ENCODE assay signal across 1 cellular context in genomic region chr1:154970631-154971340, GRCh38.
TF ChIP-seq lines count a peak whose summit lies in the region.

TSS of gene SHC1 (minus strand) at chr1:154970747. CDS start at chr1:154970526, 221 bp downstream.

TF ChIP-seq in K562, 482 proteins besides CTCF, POLR2A, EP300 and RAD21 (continued from another document and continues in another):
- TF ChIP-seq TEAD2 (tag; IDR thresholded peaks at IDR 0.05) = no peak
- peak; percentile 32; the same call in 1 of the 2 replicates for TF ChIP-seq GATAD2A (IDR thresholded peaks at IDR 0.05)
- TF ChIP-seq, protein P1, sequence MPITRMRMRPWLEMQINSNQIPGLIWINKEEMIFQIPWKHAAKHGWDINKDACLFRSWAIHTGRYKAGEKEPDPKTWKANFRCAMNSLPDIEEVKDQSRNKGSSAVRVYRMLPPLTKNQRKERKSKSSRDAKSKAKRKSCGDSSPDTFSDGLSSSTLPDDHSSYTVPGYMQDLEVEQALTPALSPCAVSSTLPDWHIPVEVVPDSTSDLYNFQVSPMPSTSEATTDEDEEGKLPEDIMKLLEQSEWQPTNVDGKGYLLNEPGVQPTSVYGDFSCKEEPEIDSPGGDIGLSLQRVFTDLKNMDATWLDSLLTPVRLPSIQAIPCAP (CRISPR knock-in tag; IDR thresholded peaks at IDR 0.05; ENCODE audit: borderline replicate concordance) = no peak
- TF ChIP-seq SP2 (IDR thresholded peaks at IDR 0.05; ENCODE audit: extremely low read depth, low read depth, low read length, poor library complexity, severe bottlenecking) = no peak
- no peak; the same call in 1 of the 2 replicates for TF ChIP-seq ZBTB40 (IDR thresholded peaks at IDR 0.05)
- TF ChIP-seq ZBTB40 (CRISPR knock-in tag; IDR thresholded peaks at IDR 0.05) = no peak
- TF ChIP-seq ARID3A (IDR thresholded peaks at IDR 0.05; ENCODE audit: borderline replicate concordance, low read depth, low read length) = no peak
- no peak for TF ChIP-seq E4F1 (CRISPR knock-in tag; IDR thresholded peaks at IDR 0.05; ENCODE audit: borderline replicate concordance)
- peak; percentile 50; the same call in 1 of the 2 replicates for TF ChIP-seq TFAP4 (CRISPR knock-in tag; IDR thresholded peaks at IDR 0.05; ENCODE audit: borderline replicate concordance)
- TF ChIP-seq ZNF444 (CRISPR knock-in tag; IDR thresholded peaks at IDR 0.05) = no peak
- TF ChIP-seq CC2D1A (IDR thresholded peaks at IDR 0.05) = no peak
- no peak for TF ChIP-seq ZNF785 (CRISPR knock-in tag; IDR thresholded peaks at IDR 0.05)
- TF ChIP-seq ZNF174 (CRISPR knock-in tag; IDR thresholded peaks at IDR 0.05) = no peak
- TF ChIP-seq MAFF (IDR thresholded peaks at IDR 0.05; ENCODE audit: low read length) = peak; percentile 35
- TF ChIP-seq POLR3G (IDR thresholded peaks at IDR 0.05; ENCODE audit: extremely low read depth, insufficient read length, insufficient replicate concordance) = no peak
- TF ChIP-seq, protein P2, sequence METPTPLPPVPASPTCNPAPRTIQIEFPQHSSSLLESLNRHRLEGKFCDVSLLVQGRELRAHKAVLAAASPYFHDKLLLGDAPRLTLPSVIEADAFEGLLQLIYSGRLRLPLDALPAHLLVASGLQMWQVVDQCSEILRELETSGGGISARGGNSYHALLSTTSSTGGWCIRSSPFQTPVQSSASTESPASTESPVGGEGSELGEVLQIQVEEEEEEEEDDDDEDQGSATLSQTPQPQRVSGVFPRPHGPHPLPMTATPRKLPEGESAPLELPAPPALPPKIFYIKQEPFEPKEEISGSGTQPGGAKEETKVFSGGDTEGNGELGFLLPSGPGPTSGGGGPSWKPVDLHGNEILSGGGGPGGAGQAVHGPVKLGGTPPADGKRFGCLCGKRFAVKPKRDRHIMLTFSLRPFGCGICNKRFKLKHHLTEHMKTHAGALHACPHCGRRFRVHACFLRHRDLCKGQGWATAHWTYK (CRISPR knock-in tag; IDR thresholded peaks at IDR 0.05) = no peak
- peak; percentile 57; the same call in 1 of the 2 replicates for TF ChIP-seq ARID1B (IDR thresholded peaks at IDR 0.05)
- TF ChIP-seq BACH1 (tag; IDR thresholded peaks at IDR 0.05) = no peak
- TF ChIP-seq CHD1 (IDR thresholded peaks at IDR 0.05; ENCODE audit: low read length) = no peak
- TF ChIP-seq HNRNPK (IDR thresholded peaks at IDR 0.05; ENCODE audit: low read depth, low read length, poor library complexity, severe bottlenecking) = no peak
- TF ChIP-seq RREB1 (CRISPR knock-in tag; IDR thresholded peaks at IDR 0.05) = no peak
- peak; percentile 54; the same call in 1 of the 2 replicates for TF ChIP-seq SMARCE1 (IDR thresholded peaks at IDR 0.05)
- no peak for TF ChIP-seq ZKSCAN3 (CRISPR knock-in tag; IDR thresholded peaks at IDR 0.05)
- TF ChIP-seq ESRRB (CRISPR knock-in tag; IDR thresholded peaks at IDR 0.05; ENCODE audit: borderline replicate concordance) = no peak
- TF ChIP-seq ZNF133 (CRISPR knock-in tag; IDR thresholded peaks at IDR 0.05) = no peak
- no peak for TF ChIP-seq GABPB2 (CRISPR knock-in tag; conservative IDR thresholded peaks at IDR 0.05)
- TF ChIP-seq FOXK2 (conservative IDR thresholded peaks at IDR 0.05 in 1 of 2, IDR thresholded peaks at IDR 0.05 in 1 of 2; ENCODE audit: low read depth in 2 of 2) = no peak
- no peak for TF ChIP-seq ATF2 (CRISPR knock-in tag; IDR thresholded peaks at IDR 0.05)
- no peak for TF ChIP-seq TCFL5 (CRISPR knock-in tag; conservative IDR thresholded peaks at IDR 0.05)
- TF ChIP-seq RBBP5 (IDR thresholded peaks at IDR 0.05; ENCODE audit: borderline replicate concordance, insufficient read depth, low read length, poor library complexity, severe bottlenecking) = peak; percentile 48
- TF ChIP-seq TSC22D4 (tag; IDR thresholded peaks at IDR 0.05) = no peak
